19 cellular contexts compared by ENCODE assay signal in the genomic region with DNA sequence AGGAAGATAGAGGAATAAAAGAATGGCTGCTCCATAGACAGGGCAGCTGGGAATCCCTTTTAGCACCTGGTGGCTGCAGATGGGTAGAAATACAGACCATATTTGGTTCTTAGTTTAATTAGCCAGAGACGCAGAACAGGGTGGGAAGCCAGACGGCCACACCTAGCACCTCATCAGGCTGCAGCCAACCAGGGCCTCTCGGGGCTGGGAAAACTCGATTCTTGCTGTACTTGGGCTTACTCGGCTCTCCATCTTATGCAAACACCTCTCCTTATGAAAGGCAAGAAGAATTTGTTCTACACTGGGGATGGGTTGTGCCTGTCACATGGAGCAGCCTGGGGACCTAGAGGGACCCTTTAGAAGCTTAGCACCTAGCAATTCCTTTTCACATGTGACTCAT. TPM values are rescaled to one million over a fixed set of nuclear protein-coding genes. Genes with fewer than 3 reads are reported as not detected.
A peak's percentile ranks its signal among the peaks of the same experiment; 100 is the strongest.
DNase-seq lines count a peak whose midpoint lies in the region; ATAC-seq, FAIRE-seq and TF ChIP-seq lines count a peak whose summit lies in the region.
"Had no signal": no experiment of that assay in that cellular context is flagged by ENCODE, and none has a peak within 500 bp of the region (broad histone marks: within the 10 kb centered on the region; RNA-seq: fewer than 3 reads in every experiment).

No MANE protein-coding gene starts in this region.

- H3K4me2 ChIP-seq in fibroblast of lung (ENCODE audit: extremely low read depth, insufficient read depth, low read length) (peak overlapping the region; percentile 44), osteoblast (ENCODE audit: insufficient read depth, low read length) (no peak overlapping the region)

- H2AFZ ChIP-seq in fibroblast of lung (ENCODE audit: low read length) = no peak overlapping the region
- H2AFZ ChIP-seq in osteoblast (ENCODE audit: low read length) = no peak overlapping the region

- H3K9me3 ChIP-seq in fibroblast of lung (ENCODE audit: control insufficient read depth, insufficient read depth, low read depth, low read length) (no peaks in the 10 kb centered on the region), osteoblast (ENCODE audit: low read depth, low read length) (no peaks in the 10 kb centered on the region)
- H3K9me3 ChIP-seq: transverse colon had no signal

- peaks cover 0 to 3% of the 10 kb centered on the region in 2 donors for H3K27me3 Mint-ChIP-seq in natural killer cell treated with Interleukin-12 subunit alpha and Interleukin-12 subunit beta and Interleukin-15 and Interleukin-18, amount 100 ng/mL, for 72 hours
- H3K27me3 Mint-ChIP-seq: B cell had no signal

- H3K79me2 ChIP-seq in fibroblast of lung (ENCODE audit: control insufficient read depth, insufficient read depth, low read length) (no peaks in the 10 kb centered on the region), osteoblast (ENCODE audit: insufficient read depth, low read length) (no peaks in the 10 kb centered on the region)

- H3K36me3 ChIP-seq in fibroblast of lung (ENCODE audit: control insufficient read depth, insufficient read depth, low read length) = no peaks in the 10 kb centered on the region
- no peaks in the 10 kb centered on the region for H3K36me3 ChIP-seq in osteoblast (ENCODE audit: insufficient read depth, low read length)
- H3K36me3 ChIP-seq: transverse colon had no signal

- H3K4me1 Mint-ChIP-seq in natural killer cell treated with Interleukin-12 subunit alpha and Interleukin-12 subunit beta and Interleukin-15 and Interleukin-18, amount 100 ng/mL, for 72 hours (ENCODE audit: low read depth in 2 of 2) = peaks cover 14 to 18% of the 10 kb centered on the region in 2 donors

- H3K4me1 ChIP-seq in fibroblast of lung (ENCODE audit: control insufficient read depth, extremely low read depth, insufficient read depth, low read length) (peaks cover 5% of the 10 kb centered on the region), osteoblast (ENCODE audit: insufficient read depth, low read length) (peaks cover 10% of the 10 kb centered on the region)
- H3K4me1 ChIP-seq: transverse colon had no signal

- H3K27me3 ChIP-seq in HL-60 (ENCODE audit: insufficient read depth, poor library complexity, severe bottlenecking) (no peaks in the 10 kb centered on the region), fibroblast of lung (ENCODE audit: control insufficient read depth, insufficient read depth, low read length) (no peaks in the 10 kb centered on the region), osteoblast (ENCODE audit: insufficient read depth, low read length) (peaks cover 19% of the 10 kb centered on the region)
- H3K27me3 ChIP-seq: transverse colon had no signal

- H3K27ac Mint-ChIP-seq in natural killer cell treated with Interleukin-12 subunit alpha and Interleukin-12 subunit beta and Interleukin-15 and Interleukin-18, amount 100 ng/mL, for 72 hours = no peak overlapping the region
- H3K27ac Mint-ChIP-seq: activated naive CD4-positive, alpha-beta T cell treated with anti-CD3 and anti-CD28 coated beads for 36 hours; B cell had no signal

- H4K20me1 ChIP-seq in fibroblast of lung (ENCODE audit: control insufficient read depth, extremely low read depth, insufficient read depth, low read length) (no peaks in the 10 kb centered on the region), osteoblast (ENCODE audit: insufficient read depth, low read length) (no peaks in the 10 kb centered on the region)

- H3K4me3 Mint-ChIP-seq in natural killer cell treated with Interleukin-12 subunit alpha and Interleukin-12 subunit beta and Interleukin-15 and Interleukin-18, amount 100 ng/mL, for 72 hours = no peak overlapping the region
- H3K4me3 Mint-ChIP-seq: activated naive CD4-positive, alpha-beta T cell treated with anti-CD3 and anti-CD28 coated beads for 36 hours; B cell had no signal

- FAIRE-seq in RCC 7860 (lab: Jason Lieb, UNC) = no peak
- FAIRE-seq: GM19239 had no signal

- TF ChIP-seq CTCF in HL-60 (IDR thresholded peaks at IDR 0.05; ENCODE audit: insufficient read depth, low read length) (no peak), fibroblast of lung (conservative IDR thresholded peaks at IDR 0.05 in 1 of 2, IDR thresholded peaks at IDR 0.05 in 1 of 2; ENCODE audit: low read depth in 1 of 2, low read length in 2 of 2) (no peak), osteoblast (IDR thresholded peaks at IDR 0.05; ENCODE audit: extremely low read depth, low read depth, low read length) (no peak)

- no peaks in the 10 kb centered on the region for H3K9me3 Mint-ChIP-seq in natural killer cell treated with Interleukin-12 subunit alpha and Interleukin-12 subunit beta and Interleukin-15 and Interleukin-18, amount 100 ng/mL, for 72 hours
- H3K9me3 Mint-ChIP-seq: activated naive CD4-positive, alpha-beta T cell treated with anti-CD3 and anti-CD28 coated beads for 36 hours had no signal

- H3K27ac ChIP-seq in HL-60 (replicated peaks) = peak overlapping the region; percentile 59
- no peak overlapping the region for H3K27ac ChIP-seq in fibroblast of lung (ENCODE audit: insufficient read depth, low read length)
- H3K27ac ChIP-seq in osteoblast (ENCODE audit: low read depth, low read length) = no peak overlapping the region

- H3K36me3 Mint-ChIP-seq in natural killer cell treated with Interleukin-12 subunit alpha and Interleukin-12 subunit beta and Interleukin-15 and Interleukin-18, amount 100 ng/mL, for 72 hours = no peaks in the 10 kb centered on the region

- DNase-seq in HL-60 (ENCODE audit: low read depth in 1 of 2, low spot score in 1 of 2) (no peak), NCI-H69 (lab: John Stamatoyannopoulos, UW) (peak; percentile 16), fibroblast of lung (ENCODE audit: low read depth in 2 of 2) (no peak), osteoblast (ENCODE audit: insufficient read length, low spot score, missing footprints) (peak; percentile 42), CD1c-positive myeloid dendritic cell (ENCODE audit: extremely low spot score) (no peak), RCC 7860 (ENCODE audit: low spot score) (no peak), SIG-M5 treated with dmso at 0.1 percent for 504 hours (lab: John Stamatoyannopoulos, UW; ENCODE audit: unreplicated experiment) (no peak)
- DNase-seq in natural killer cell treated with Interleukin-12 subunit alpha and Interleukin-12 subunit beta and Interleukin-15 and Interleukin-18, amount 100 ng/mL, for 72 hours (ENCODE audit: low spot score) = no peak
- DNase-seq: activated naive CD4-positive, alpha-beta T cell treated with anti-CD3 and anti-CD28 coated beads for 36 hours; activated T-cell treated with anti-CD3 and anti-CD28 coated beads for 4 hours; cortex of kidney; hypothalamus; left cardiac atrium; NCI-H1417; NCI-H446; stimulated activated naive CD4-positive, alpha-beta T cell; transverse colon had no signal

- H3K4me3 ChIP-seq in HL-60 (replicated peaks; ENCODE audit: insufficient read depth, low read length) (no peak overlapping the region), fibroblast of lung (replicated peaks in 1 of 4; ENCODE audit: control extremely low read depth in 1 of 4, insufficient read depth in 1 of 4, low read depth in 3 of 4, low read length in 4 of 4) (no peak overlapping the region), osteoblast (ENCODE audit: insufficient read depth, low read length) (no peak overlapping the region)
- H3K4me3 ChIP-seq: transverse colon had no signal

- no peak overlapping the region for H3K9ac ChIP-seq in fibroblast of lung (ENCODE audit: insufficient read depth, low read length)

- no peak for ATAC-seq in natural killer cell treated with Interleukin-12 subunit alpha and Interleukin-12 subunit beta and Interleukin-15 and Interleukin-18, amount 100 ng/mL, for 72 hours

RNA-seq across cellular contexts. Expression of a gene that starts 19.7 kb away (rescaled TPM):
- total RNA-seq in fibroblast of lung = 61.1 and 65.9 TPM in 2 replicates
- polyA plus RNA-seq in fibroblast of lung = 25.9 and 48.1 TPM in 2 replicates
- 46.6 and 104 TPM in 2 replicates for polyA plus RNA-seq in fibroblast of lung (2012)
- 58.0 and 180 TPM in 2 replicates for polyA minus RNA-seq in fibroblast of lung (ENCODE audit: low replicate concordance)
- 99.5 and 100 TPM in 2 replicates for total RNA-seq in osteoblast
- 100 to 1,000 TPM; 136 to 258 TPM for total RNA-seq in natural killer cell treated with Interleukin-12 subunit alpha and Interleukin-12 subunit beta and Interleukin-15 and Interleukin-18, amount 100 ng/mL, for 72 hours

RNA-seq across cellular contexts. Expression of a gene that starts 27.5 kb away (rescaled TPM):
- 6.4 and 8.3 TPM in 2 replicates for total RNA-seq in fibroblast of lung
- polyA plus RNA-seq in fibroblast of lung = 4.6 and 4.7 TPM in 2 replicates
- polyA plus RNA-seq in fibroblast of lung (2012) = 4.9 and 5.9 TPM in 2 replicates
- 7.4 and 8.6 TPM in 2 replicates for polyA minus RNA-seq in fibroblast of lung (ENCODE audit: low replicate concordance)
- 6.9 and 8.5 TPM in 2 replicates for total RNA-seq in osteoblast
- 1 to 10 TPM; 2.4 to 6.9 TPM for total RNA-seq in natural killer cell treated with Interleukin-12 subunit alpha and Interleukin-12 subunit beta and Interleukin-15 and Interleukin-18, amount 100 ng/mL, for 72 hours

RNA-seq across cellular contexts. Expression of a gene that starts 28.4 kb away (rescaled TPM):
- total RNA-seq in fibroblast of lung (7.4 and 10.2 TPM in 2 replicates), osteoblast (22.1 and 24.6 TPM in 2 replicates)
- 3.0 and 6.7 TPM in 2 replicates for polyA plus RNA-seq in fibroblast of lung
- polyA plus RNA-seq in fibroblast of lung (2012) = 19.1 and 29.3 TPM in 2 replicates
- polyA minus RNA-seq in fibroblast of lung (ENCODE audit: low replicate concordance) = 142 and 144 TPM in 2 replicates
- 100 to 1,000 TPM; 105 to 131 TPM for total RNA-seq in natural killer cell treated with Interleukin-12 subunit alpha and Interleukin-12 subunit beta and Interleukin-15 and Interleukin-18, amount 100 ng/mL, for 72 hours

RNA-seq across cellular contexts. Expression of a gene that starts 55.6 kb away (rescaled TPM):
- total RNA-seq in fibroblast of lung (5.4 and 8.8 TPM in 2 replicates), osteoblast (6.5 TPM in 2 replicates)
- polyA plus RNA-seq in fibroblast of lung = 0.90 and 0.92 TPM in 2 replicates
- 0.69 and 1.1 TPM in 2 replicates for polyA plus RNA-seq in fibroblast of lung (2012)
- polyA minus RNA-seq in fibroblast of lung (ENCODE audit: low replicate concordance) = not detected in 2 replicates
- total RNA-seq in natural killer cell treated with Interleukin-12 subunit alpha and Interleukin-12 subunit beta and Interleukin-15 and Interleukin-18, amount 100 ng/mL, for 72 hours = 1 to 10 TPM; 4.8 to 5.4 TPM

Comparison
In these comparisons a context has a peak if more than half of its experiments do, and no peak if none do; other contexts are left out.
1. DNase-seq: peak in NCI-H69 (single experiment) and osteoblast (single experiment); none in HL-60 (0 of 2), fibroblast of lung (0 of 2), CD1c-positive myeloid dendritic cell (single experiment), natural killer cell treated with Interleukin-12 subunit alpha and Interleukin-12 subunit beta and Interleukin-15 and Interleukin-18, amount 100 ng/mL, for 72 hours (single experiment), RCC 7860 (single experiment) and SIG-M5 treated with dmso at 0.1 percent for 504 hours (single experiment).